In genomic region chr2:18171191-18172139, GRCh38 we compare ENCODE assay signal across 18 cellular contexts.
DNase-seq lines count a peak whose midpoint lies in the region; TF ChIP-seq lines count a peak whose summit lies in the region.
"Had no signal": no experiment of that assay in that cellular context is flagged by ENCODE, and none has a peak within 500 bp of the region (broad histone marks: within the 10 kb centered on the region; RNA-seq: fewer than 3 reads in every experiment).

No MANE protein-coding gene starts in this region.

- no peak overlapping the region for H3K4me2 ChIP-seq in osteoblast (ENCODE audit: insufficient read depth, low read length)

- H2AFZ ChIP-seq in osteoblast (ENCODE audit: low read length): no peak overlapping the region
- H2AFZ ChIP-seq: parathyroid adenoma had no signal

- no peak overlapping the region for H3K4me3 Mint-ChIP-seq in endodermal cell
- H3K4me3 Mint-ChIP-seq: CD8-positive, alpha-beta memory T cell; stimulated activated naive CD8-positive, alpha-beta T cell treated with anti-CD3 and anti-CD28 coated beads, Interleukin-15, amount 100 ng/mL, for 72 hours; WTC11 had no signal

- H3K27ac Mint-ChIP-seq in endodermal cell: no peak overlapping the region
- H3K27ac Mint-ChIP-seq: CD8-positive, alpha-beta memory T cell; stimulated activated naive CD8-positive, alpha-beta T cell treated with anti-CD3 and anti-CD28 coated beads, Interleukin-15, amount 100 ng/mL, for 72 hours; WTC11 had no signal

- H3K9ac ChIP-seq in adipocyte (ENCODE audit: low read length): no peak overlapping the region
- no peak overlapping the region for H3K9ac ChIP-seq in endodermal cell (ENCODE audit: extremely low read depth, low read length, poor library complexity, severe bottlenecking)
- H3K9ac ChIP-seq: parathyroid adenoma had no signal

- WGBS in suprapubic skin: 46% methylated on average over 7 of the region's 7 CpGs
- 91 to 92% methylated on average over 5 to 7 of the region's 7 CpGs for WGBS in endodermal cell (ENCODE audit: insufficient coverage in 1 of 2, insufficient read length in 1 of 2), 2 experiments
- whole genome bisulfite sequencing in esophagus squamous epithelium, 2 donors: 38 to 42% methylated on average over 7 of the region's 7 CpGs

- H3K27me3 Mint-ChIP-seq in endodermal cell (ENCODE audit: insufficient read depth): peaks cover 3% of the 10 kb centered on the region

- intact Hi-C loops in esophagus squamous epithelium (cut with DNase I): loop anchor here (10.0 kb wide), 1 partner anchor 317 kb away; no protein-coding TSS in a partner anchor

- peak; percentile 8 for DNase-seq in ELR (ENCODE audit: low read depth)
- DNase-seq in adipocyte (ENCODE audit: low read depth): peak; percentile 58
- peak; percentile 42 for DNase-seq in fibroblast of the conjunctiva (ENCODE audit: low read depth)
- no peak for DNase-seq in suprapubic skin (ENCODE audit: low spot score in 2 of 2)
- DNase-seq in activated CD4-positive, CD25-positive, alpha-beta regulatory T cell treated with anti-CD3 and anti-CD28 coated beads, Interleukin-2, amount 50 U/mL, for 72 hours: no peak
- DNase-seq in endodermal cell: no peak
- no peak for DNase-seq in osteoblast (ENCODE audit: insufficient read length, low spot score, missing footprints)
- no peak for DNase-seq in esophagus squamous epithelium (lab: John Stamatoyannopoulos, UW)
- DNase-seq: activated effector memory CD4-positive, alpha-beta T cell treated with Interleukin-2 at 50 U/mL for 16 hours; CD8-positive, alpha-beta memory T cell; effector CD8-positive, alpha-beta T cell; NCI-H187; NCI-H774; stimulated activated naive CD8-positive, alpha-beta T cell treated with anti-CD3 and anti-CD28 coated beads, Interleukin-15, amount 100 ng/mL, for 72 hours had no signal

- TF ChIP-seq EP300 in suprapubic skin (IDR thresholded peaks at IDR 0.05): no peak

- no peaks in the 10 kb centered on the region for H3K79me2 ChIP-seq in osteoblast (ENCODE audit: insufficient read depth, low read length)
- H3K79me2 ChIP-seq: parathyroid adenoma had no signal

- no peaks in the 10 kb centered on the region for H3K9me3 Mint-ChIP-seq in endodermal cell
- H3K9me3 Mint-ChIP-seq: WTC11 had no signal

- no peaks in the 10 kb centered on the region for H3K36me3 Mint-ChIP-seq in endodermal cell (ENCODE audit: low read depth)
- H3K36me3 Mint-ChIP-seq: CD8-positive, alpha-beta memory T cell; WTC11 had no signal

- TF ChIP-seq POLR2A in suprapubic skin (IDR thresholded peaks at IDR 0.05) (no peak), esophagus squamous epithelium (IDR thresholded peaks at IDR 0.05) (no peak)

- H3K36me3 ChIP-seq in adipocyte (ENCODE audit: control insufficient read depth, insufficient read depth, low read length, severe bottlenecking) (no peaks in the 10 kb centered on the region), suprapubic skin (no peaks in the 10 kb centered on the region), endodermal cell (ENCODE audit: control insufficient read depth, insufficient read depth, low read length) (no peaks in the 10 kb centered on the region), osteoblast (ENCODE audit: insufficient read depth, low read length) (no peaks in the 10 kb centered on the region), esophagus squamous epithelium (no peaks in the 10 kb centered on the region)
- H3K36me3 ChIP-seq: breast epithelium, Peyer's patch had no signal

- H3K4me3 ChIP-seq in adipocyte (ENCODE audit: low read length) (no peak overlapping the region), suprapubic skin (no peak overlapping the region), endodermal cell (ENCODE audit: low read length) (no peak overlapping the region), osteoblast (ENCODE audit: insufficient read depth, low read length) (no peak overlapping the region), esophagus squamous epithelium (no peak overlapping the region)
- H3K4me3 ChIP-seq: breast epithelium, Peyer's patch had no signal

- H3K4me1 Mint-ChIP-seq in endodermal cell: peaks cover 2% of the 10 kb centered on the region
- H3K4me1 Mint-ChIP-seq: CD8-positive, alpha-beta memory T cell; stimulated activated naive CD8-positive, alpha-beta T cell treated with anti-CD3 and anti-CD28 coated beads, Interleukin-15, amount 100 ng/mL, for 72 hours had no signal

- peaks cover 9% of the 10 kb centered on the region for H3K27me3 ChIP-seq in adipocyte (replicated peaks; ENCODE audit: control insufficient read depth, insufficient read depth, low read length)
- H3K27me3 ChIP-seq in suprapubic skin: no peaks in the 10 kb centered on the region
- H3K27me3 ChIP-seq in endodermal cell (ENCODE audit: control insufficient read depth, insufficient read depth, low read length, poor library complexity, severe bottlenecking): no peaks in the 10 kb centered on the region
- peaks cover 7% of the 10 kb centered on the region for H3K27me3 ChIP-seq in osteoblast (ENCODE audit: insufficient read depth, low read length)
- peaks cover 0 to 18% (median 0%) of the 10 kb centered on the region in 4 donors for H3K27me3 ChIP-seq in esophagus squamous epithelium
- H3K27me3 ChIP-seq: breast epithelium, Peyer's patch had no signal

- H3K9me3 ChIP-seq in adipocyte (ENCODE audit: control insufficient read depth, low read length): no peaks in the 10 kb centered on the region
- no peaks in the 10 kb centered on the region for H3K9me3 ChIP-seq in suprapubic skin
- H3K9me3 ChIP-seq in endodermal cell (ENCODE audit: control insufficient read depth, low read length): no peaks in the 10 kb centered on the region
- H3K9me3 ChIP-seq in osteoblast (ENCODE audit: low read depth, low read length): no peaks in the 10 kb centered on the region
- no peaks in the 10 kb centered on the region for H3K9me3 ChIP-seq in esophagus squamous epithelium
- H3K9me3 ChIP-seq: breast epithelium, Peyer's patch had no signal

- H3K27ac ChIP-seq in suprapubic skin: peak overlapping the region; percentile 34
- H3K27ac ChIP-seq in endodermal cell (ENCODE audit: low read depth, low read length): no peak overlapping the region
- no peak overlapping the region for H3K27ac ChIP-seq in osteoblast (ENCODE audit: low read depth, low read length)
- peak overlapping the region in 1 of 4 donors; percentile 36 for H3K27ac ChIP-seq in esophagus squamous epithelium
- H3K27ac ChIP-seq: breast epithelium, parathyroid adenoma, Peyer's patch had no signal

- H3K4me1 ChIP-seq in adipocyte (ENCODE audit: control insufficient read depth, insufficient read depth, low read length) (peaks cover 9% of the 10 kb centered on the region), suprapubic skin (peaks cover 24% of the 10 kb centered on the region), endodermal cell (ENCODE audit: control insufficient read depth, insufficient read depth, low read length) (no peaks in the 10 kb centered on the region), osteoblast (ENCODE audit: insufficient read depth, low read length) (no peaks in the 10 kb centered on the region), esophagus squamous epithelium (peaks cover 0 to 9% (median 0%) of the 10 kb centered on the region in 3 donors)
- H3K4me1 ChIP-seq: breast epithelium, parathyroid adenoma, Peyer's patch had no signal

- TF ChIP-seq CTCF in suprapubic skin (IDR thresholded peaks at IDR 0.05) (no peak), endodermal cell (conservative IDR thresholded peaks at IDR 0.05) (no peak), osteoblast (IDR thresholded peaks at IDR 0.05; ENCODE audit: extremely low read depth, low read depth, low read length) (no peak), esophagus squamous epithelium (IDR thresholded peaks at IDR 0.05) (no peak)

- H4K20me1 ChIP-seq in osteoblast (ENCODE audit: insufficient read depth, low read length): no peaks in the 10 kb centered on the region

Comparison
In these comparisons a context has a peak if more than half of its experiments do, and no peak if none do; other contexts are left out.
1. DNase-seq: peak in ELR (single experiment), adipocyte (single experiment) and fibroblast of the conjunctiva (single experiment); none in suprapubic skin (0 of 2), activated CD4-positive, CD25-positive, alpha-beta regulatory T cell treated with anti-CD3 and anti-CD28 coated beads, Interleukin-2, amount 50 U/mL, for 72 hours (single experiment), endodermal cell (single experiment), osteoblast (single experiment) and esophagus squamous epithelium (single experiment).